In genomic region chr16:2769100-2769529, GRCh38 we compare ENCODE assay signal across 1 cellular context.
TF ChIP-seq lines count a peak whose summit lies in the region.

No MANE protein-coding gene starts in this region.

TF ChIP-seq in H1, 55 proteins besides CTCF, POLR2A, EP300 and RAD21:
- TF ChIP-seq TBP (IDR thresholded peaks at IDR 0.05; ENCODE audit: low read depth, low read length) (no peak), TEAD4 (IDR thresholded peaks at IDR 0.05; ENCODE audit: low read depth, low read length) (no peak), EZH2 (IDR thresholded peaks at IDR 0.05; ENCODE audit: low read depth, low read length, severe bottlenecking) (no peak), CHD7 (IDR thresholded peaks at IDR 0.05; ENCODE audit: insufficient replicate concordance, low read length) (no peak), TAF7 (optimal IDR thresholded peaks at IDR 0.05; ENCODE audit: borderline replicate concordance, low read depth, low read length) (no peak)
